Comparison of ENCODE assay signal across 1 cellular context in the genomic region with DNA sequence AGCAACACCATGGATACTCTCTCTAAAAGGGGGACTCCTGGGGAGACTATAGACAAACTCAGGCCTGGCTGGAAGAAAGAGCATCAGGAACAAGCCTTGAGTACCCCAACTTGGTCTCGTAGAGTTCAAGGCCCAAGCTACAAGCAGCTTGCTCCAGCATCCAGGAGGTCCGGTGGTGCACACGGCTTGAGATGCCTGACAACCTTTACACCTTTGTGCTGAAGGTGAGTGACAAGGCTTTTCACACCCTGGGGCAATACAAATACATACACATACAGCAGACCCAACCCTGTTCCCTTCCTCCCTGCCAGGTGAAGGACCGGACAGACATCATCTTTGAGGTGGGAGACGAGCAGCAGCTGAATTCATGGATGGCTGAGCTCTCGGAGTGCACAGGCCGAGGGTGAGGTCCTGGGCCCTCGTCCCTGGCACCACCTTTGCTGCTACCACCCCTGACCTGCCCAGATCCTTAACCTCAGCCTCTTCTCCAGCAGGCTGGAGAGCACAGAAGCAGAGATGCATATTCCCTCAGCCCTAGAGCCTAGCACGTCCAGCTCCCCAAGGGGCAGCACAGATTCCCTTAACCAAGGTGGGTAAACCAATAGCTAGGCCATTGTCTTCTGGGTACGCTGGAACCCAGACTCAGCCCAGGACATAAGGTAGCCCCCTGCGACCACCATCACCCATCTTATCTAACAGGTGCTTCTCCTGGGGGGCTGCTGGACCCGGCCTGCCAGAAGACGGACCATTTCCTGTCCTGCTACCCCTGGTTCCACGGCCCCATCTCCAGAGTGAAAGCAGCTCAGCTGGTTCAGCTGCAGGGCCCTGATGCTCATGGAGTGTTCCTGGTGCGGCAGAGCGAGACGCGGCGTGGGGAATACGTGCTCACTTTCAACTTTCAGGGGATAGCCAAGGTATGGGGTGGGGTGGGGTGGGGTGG.
TF ChIP-seq lines count a peak whose summit lies in the region.

No MANE protein-coding gene starts in this region.

TF ChIP-seq in endothelial cell of umbilical vein, 7 proteins besides CTCF, POLR2A, EP300 and RAD21:
- TF ChIP-seq JUN (IDR thresholded peaks at IDR 0.05; ENCODE audit: borderline replicate concordance, insufficient read depth, insufficient read length, low read depth) (no peak), GATA2 (IDR thresholded peaks at IDR 0.05; ENCODE audit: insufficient read depth, insufficient read length, low read depth, low read length) (no peak), EZH2 (IDR thresholded peaks at IDR 0.05; ENCODE audit: borderline replicate concordance, low read depth, low read length, severe bottlenecking) (no peak), FOS (IDR thresholded peaks at IDR 0.05; ENCODE audit: borderline replicate concordance, insufficient read depth, low read length) (no peak), MYC (IDR thresholded peaks at IDR 0.05; ENCODE audit: low read depth, low read length) (no peak), POLR2AphosphoS5 (IDR thresholded peaks at IDR 0.05; ENCODE audit: insufficient read depth, low read depth, low read length) (no peak)
- TF ChIP-seq, protein P1, sequence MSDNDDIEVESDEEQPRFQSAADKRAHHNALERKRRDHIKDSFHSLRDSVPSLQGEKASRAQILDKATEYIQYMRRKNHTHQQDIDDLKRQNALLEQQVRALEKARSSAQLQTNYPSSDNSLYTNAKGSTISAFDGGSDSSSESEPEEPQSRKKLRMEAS (IDR thresholded peaks at IDR 0.05; ENCODE audit: insufficient read depth, insufficient read length) = no peak
